22 cellular contexts compared by ENCODE assay signal in genomic region chr2:65675350-65675749, GRCh38.
"Had no signal": no experiment of that assay in that cellular context is flagged by ENCODE, and none has a peak within 500 bp of the region (broad histone marks: within the 10 kb centered on the region; RNA-seq: fewer than 3 reads in every experiment).

No MANE protein-coding gene starts in this region.

- H3K4me1 ChIP-seq: SJCRH30 had no signal

- ATAC-seq: HepG2, Right ventricle myocardium inferior, SK-N-SH treated with all-trans-retinoic acid at 6 μM for 48 hours had no signal

- H3K27ac ChIP-seq: KMS-11, SJCRH30 had no signal

- H3K27me3 ChIP-seq: MG63 had no signal

- H3K4me2 ChIP-seq: KMS-11 had no signal

- H3K9ac ChIP-seq: KMS-11 had no signal

- FAIRE-seq: HepG2 had no signal

- DNase-seq: IMR-90, Kasumi-1, MG63, NCI-H1092, NCI-H1105 treated with DMSO at 0.1 percent for 48 hours, NCI-H1417 treated with DMSO at 0.1 percent for 48 hours, NCI-H146, NCI-H1694 treated with DMSO at 0.1 percent for 48 hours, NCI-H1930, NCI-H2081, NCI-H2107, NCI-H2227 treated with DMSO at 0.1 percent for 48 hours, NCI-H524 treated with DMSO at 0.1 percent for 48 hours, NCI-H69, NCI-H774, SHP77 treated with DMSO at 0.1 percent for 48 hours, SJCRH30, T-helper 1 cell had no signal

- H3K36me3 ChIP-seq: MG63, SJCRH30 had no signal

- H3K4me3 ChIP-seq: MG63, SJCRH30 had no signal
